1 cellular context compared by ENCODE assay signal in the genomic region with DNA sequence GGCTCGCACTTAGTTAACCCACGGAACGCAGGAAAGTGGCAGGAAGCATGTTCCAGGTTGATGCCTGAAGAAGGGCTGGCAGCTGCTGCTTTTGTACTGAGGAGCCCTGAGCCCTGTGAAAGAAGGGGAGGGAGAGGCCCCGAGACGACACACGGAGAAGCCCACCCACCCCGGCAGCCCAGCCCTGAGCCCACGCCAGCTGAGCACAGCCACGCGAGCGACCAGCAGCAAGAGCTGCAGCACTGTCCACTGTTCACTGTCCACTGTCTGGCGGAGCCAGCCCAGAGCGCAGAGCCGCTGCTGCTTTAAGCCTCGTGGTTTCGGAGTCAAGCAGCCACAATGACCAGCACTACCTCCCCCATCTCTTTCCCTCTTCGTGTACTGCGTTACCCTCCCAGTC.
TF ChIP-seq lines count a peak whose summit lies in the region.

No MANE protein-coding gene starts in this region.

TF ChIP-seq in WTC11, 78 proteins besides CTCF, POLR2A, EP300 and RAD21 (continued from another document):
- TF ChIP-seq, protein P1, sequence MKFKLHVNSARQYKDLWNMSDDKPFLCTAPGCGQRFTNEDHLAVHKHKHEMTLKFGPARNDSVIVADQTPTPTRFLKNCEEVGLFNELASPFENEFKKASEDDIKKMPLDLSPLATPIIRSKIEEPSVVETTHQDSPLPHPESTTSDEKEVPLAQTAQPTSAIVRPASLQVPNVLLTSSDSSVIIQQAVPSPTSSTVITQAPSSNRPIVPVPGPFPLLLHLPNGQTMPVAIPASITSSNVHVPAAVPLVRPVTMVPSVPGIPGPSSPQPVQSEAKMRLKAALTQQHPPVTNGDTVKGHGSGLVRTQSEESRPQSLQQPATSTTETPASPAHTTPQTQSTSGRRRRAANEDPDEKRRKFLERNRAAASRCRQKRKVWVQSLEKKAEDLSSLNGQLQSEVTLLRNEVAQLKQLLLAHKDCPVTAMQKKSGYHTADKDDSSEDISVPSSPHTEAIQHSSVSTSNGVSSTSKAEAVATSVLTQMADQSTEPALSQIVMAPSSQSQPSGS (CRISPR knock-in tag; IDR thresholded peaks at IDR 0.05; ENCODE audit: borderline replicate concordance, low read depth) = no peak
